In the genomic region with DNA sequence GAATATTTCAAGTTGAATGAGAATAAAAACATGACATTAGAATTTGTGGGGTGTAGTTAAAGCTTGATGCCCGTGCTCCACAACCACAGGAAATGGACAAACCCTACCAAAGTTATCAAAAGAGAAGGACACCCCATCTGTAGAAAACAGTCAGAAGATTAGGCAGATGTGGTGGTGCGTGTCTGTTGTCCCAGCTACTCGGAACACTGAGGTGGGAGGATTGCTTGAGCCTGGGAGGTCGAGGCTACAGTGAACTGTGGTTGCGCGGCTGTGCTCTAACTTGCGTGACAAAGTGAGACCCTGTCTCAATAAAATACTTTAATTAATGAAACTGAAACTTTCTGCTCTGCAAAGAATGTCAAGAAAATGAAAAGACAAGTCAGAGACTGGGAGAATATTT, we compare ENCODE assay signal across 9 cellular contexts. TPM values are rescaled to one million over a fixed set of nuclear protein-coding genes. Genes with fewer than 3 reads are reported as not detected.
DNase-seq lines count a peak whose midpoint lies in the region; ATAC-seq and TF ChIP-seq lines count a peak whose summit lies in the region.
"Had no signal": no experiment of that assay in that cellular context is flagged by ENCODE, and none has a peak within 500 bp of the region (broad histone marks: within the 10 kb centered on the region; RNA-seq: fewer than 3 reads in every experiment).

No MANE protein-coding gene starts in this region.

- peaks cover 3% of the 10 kb centered on the region for H3K36me3 ChIP-seq in left ventricle myocardium inferior
- peaks cover 0 to 3% of the 10 kb centered on the region in 2 donors for H3K36me3 ChIP-seq in muscle layer of duodenum (ENCODE audit: control insufficient read depth in 1 of 2, insufficient read depth in 2 of 2, low read length in 2 of 2)

- H3K36me3 Mint-ChIP-seq in activated CD8-positive, alpha-beta T cell treated with anti-CD3 and anti-CD28 coated beads, Interleukin-2, amount 10 ng/mL, durations not matched to agents 7 days and 5 days (ENCODE audit: low read depth): no peaks in the 10 kb centered on the region

- peak overlapping the region; percentile 39 for H3K27ac Mint-ChIP-seq in activated CD8-positive, alpha-beta T cell treated with anti-CD3 and anti-CD28 coated beads, Interleukin-2, amount 10 ng/mL, durations not matched to agents 7 days and 5 days

- POLR2A ChIA-PET in activated CD8-positive, alpha-beta T cell treated with anti-CD3 and anti-CD28 coated beads, Interleukin-2, amount 10 ng/mL, durations not matched to agents 7 days and 5 days (lab: Charles Lee): no interaction called here

- ATAC-seq in left cardiac atrium (no peak), GM19395 (IDR thresholded peaks at IDR 0.05; ENCODE audit: unreplicated experiment) (no peak), GM21529 (IDR thresholded peaks at IDR 0.05; ENCODE audit: unreplicated experiment) (no peak)
- ATAC-seq in activated CD8-positive, alpha-beta T cell treated with anti-CD3 and anti-CD28 coated beads, Interleukin-2, amount 10 ng/mL, durations not matched to agents 7 days and 5 days: no peak

- H3K4me3 ChIP-seq in left ventricle myocardium inferior: no peak overlapping the region
- no peak overlapping the region for H3K4me3 ChIP-seq in muscle layer of duodenum (ENCODE audit: low read depth in 1 of 2, low read length in 2 of 2)

- DNase-seq in left ventricle myocardium inferior (no peak), left cardiac atrium (no peak), pons (ENCODE audit: low spot score) (no peak), hepatic stellate cell (ENCODE audit: low spot score) (no peak)
- DNase-seq in activated CD8-positive, alpha-beta T cell treated with anti-CD3 and anti-CD28 coated beads, Interleukin-2, amount 10 ng/mL, durations not matched to agents 7 days and 5 days: no peak
- DNase-seq: KG1 had no signal

- no peaks in the 10 kb centered on the region for H3K9me3 Mint-ChIP-seq in activated CD8-positive, alpha-beta T cell treated with anti-CD3 and anti-CD28 coated beads, Interleukin-2, amount 10 ng/mL, durations not matched to agents 7 days and 5 days (ENCODE audit: insufficient read depth)

- CTCF ChIA-PET in activated CD8-positive, alpha-beta T cell treated with anti-CD3 and anti-CD28 coated beads, Interleukin-2, amount 10 ng/mL, durations not matched to agents 7 days and 5 days (lab: Charles Lee): interaction anchor here (1.1 kb wide), 1 partner anchor 42 kb away, joined by 3 read pairs; no protein-coding TSS in a partner anchor

- no peaks in the 10 kb centered on the region for H3K9me3 ChIP-seq in left ventricle myocardium inferior (replicated peaks)
- no peaks in the 10 kb centered on the region for H3K9me3 ChIP-seq in muscle layer of duodenum (ENCODE audit: control insufficient read depth in 1 of 2, low read length in 2 of 2)

- intact Hi-C loops in left ventricle myocardium inferior (cut with micrococcal nuclease) (no loop called here), left cardiac atrium (cut with DNase I) (loop anchor here in 1 of 2 donors (5.0 kb wide), 1 partner anchor 42 kb away; the partner anchor contains the start of gene LSS)

- peak overlapping the region; percentile 94 for H3K27ac ChIP-seq in left ventricle myocardium inferior (replicated peaks)
- H3K27ac ChIP-seq in muscle layer of duodenum (ENCODE audit: low read length): peak overlapping the region; percentile 27

- H3K4me1 ChIP-seq in left ventricle myocardium inferior (peaks cover 63% of the 10 kb centered on the region), muscle layer of duodenum (ENCODE audit: control insufficient read depth in 1 of 2, insufficient read depth in 2 of 2, low read length in 2 of 2) (peaks cover 0 to 3% of the 10 kb centered on the region in 2 donors)

- peak overlapping the region; percentile 84 for H3K4me3 Mint-ChIP-seq in activated CD8-positive, alpha-beta T cell treated with anti-CD3 and anti-CD28 coated beads, Interleukin-2, amount 10 ng/mL, durations not matched to agents 7 days and 5 days

- peaks cover 20% of the 10 kb centered on the region for H3K4me1 Mint-ChIP-seq in activated CD8-positive, alpha-beta T cell treated with anti-CD3 and anti-CD28 coated beads, Interleukin-2, amount 10 ng/mL, durations not matched to agents 7 days and 5 days (ENCODE audit: low read depth)

- H3K27me3 ChIP-seq in left ventricle myocardium inferior (ENCODE audit: low read depth) (no peaks in the 10 kb centered on the region), muscle layer of duodenum (ENCODE audit: low read depth, low read length) (no peaks in the 10 kb centered on the region)

- no peaks in the 10 kb centered on the region for H3K27me3 Mint-ChIP-seq in activated CD8-positive, alpha-beta T cell treated with anti-CD3 and anti-CD28 coated beads, Interleukin-2, amount 10 ng/mL, durations not matched to agents 7 days and 5 days (ENCODE audit: low read depth)

- no peak for TF ChIP-seq CTCF in left ventricle myocardium inferior (IDR thresholded peaks at IDR 0.05; ENCODE audit: borderline replicate concordance)

RNA-seq across cellular contexts. Expression of gene SPATC1L, which starts 1.5 kb away (rescaled TPM):
- total RNA-seq in left ventricle myocardium inferior: 7.0 TPM
- total RNA-seq in left cardiac atrium: 10 to 100 TPM in 1 of 2 donors, 1 to 10 TPM in 1; 10.0 to 11.0 TPM
- total RNA-seq in activated CD8-positive, alpha-beta T cell treated with anti-CD3 and anti-CD28 coated beads, Interleukin-2, amount 10 ng/mL, durations not matched to agents 7 days and 5 days: 10 to 100 TPM; 14.4 to 17.5 TPM

RNA-seq across cellular contexts. Expression of gene FTCD, which starts 30.3 kb away (rescaled TPM):
- 2.2 TPM for total RNA-seq in left ventricle myocardium inferior
- 1 to 10 TPM in 1 of 2 donors, under 1 TPM in 1; 0.68 to 1.6 TPM for total RNA-seq in left cardiac atrium
- total RNA-seq in activated CD8-positive, alpha-beta T cell treated with anti-CD3 and anti-CD28 coated beads, Interleukin-2, amount 10 ng/mL, durations not matched to agents 7 days and 5 days: under 1 TPM; 0.37 to 0.50 TPM

RNA-seq across cellular contexts. Expression of gene LSS, which starts 42.9 kb away (rescaled TPM):
- total RNA-seq in left ventricle myocardium inferior: 52.0 TPM
- total RNA-seq in left cardiac atrium: 10 to 100 TPM; 66.4 to 66.7 TPM
- total RNA-seq in activated CD8-positive, alpha-beta T cell treated with anti-CD3 and anti-CD28 coated beads, Interleukin-2, amount 10 ng/mL, durations not matched to agents 7 days and 5 days: 10 to 100 TPM; 72.1 to 76.1 TPM
